Comparison of ENCODE assay signal across 13 cellular contexts in the genomic region with DNA sequence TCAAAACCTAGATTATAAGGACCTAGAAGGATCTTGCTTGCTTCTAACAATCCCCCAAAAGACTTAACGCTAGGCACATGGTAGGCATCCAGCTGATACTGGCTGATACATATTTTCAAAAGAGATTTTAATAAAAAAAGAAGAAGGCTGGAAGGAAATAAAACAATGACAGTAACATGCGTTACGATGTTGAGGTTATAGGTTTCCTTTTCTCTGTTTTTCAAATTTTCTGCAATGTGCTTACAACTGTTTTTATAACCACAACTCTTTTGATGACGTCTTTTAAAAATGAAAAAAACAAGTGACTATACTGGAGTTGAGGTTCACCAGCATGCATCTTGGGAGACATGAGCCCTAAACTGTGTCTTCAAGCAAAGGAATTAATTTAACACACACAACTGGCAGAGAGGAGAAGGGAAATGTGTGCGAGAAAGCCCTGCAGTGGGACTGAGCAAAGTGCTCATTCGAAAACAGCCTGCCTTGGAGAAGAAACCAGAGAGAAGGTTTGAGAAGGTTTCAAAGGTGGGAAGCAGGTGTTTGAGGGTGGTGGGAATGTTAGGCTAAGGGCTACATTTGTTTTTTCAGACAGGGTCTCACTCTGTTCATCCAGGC.
DNase-seq lines count a peak whose midpoint lies in the region; ATAC-seq and TF ChIP-seq lines count a peak whose summit lies in the region.
"Had no signal": no experiment of that assay in that cellular context is flagged by ENCODE, and none has a peak within 500 bp of the region (broad histone marks: within the 10 kb centered on the region; RNA-seq: fewer than 3 reads in every experiment).

No MANE protein-coding gene starts in this region.

- 90% methylated on average over 6 of the region's 6 CpGs for WGBS in suprapubic skin

- no peak for TF ChIP-seq CTCF in foreskin keratinocyte (conservative IDR thresholded peaks at IDR 0.05)
- no peak for TF ChIP-seq CTCF in suprapubic skin (IDR thresholded peaks at IDR 0.05)

- H3K27ac Mint-ChIP-seq in activated CD4-positive, alpha-beta T cell treated with anti-CD3 and anti-CD28 coated beads for 36 hours: peak overlapping the region; percentile 100
- H3K27ac Mint-ChIP-seq in stimulated activated naive B cell treated with anti-CD40 and anti-IgM and Interleukin-4, amounts not matched to agents 10 μg/mL and 1 μg/mL and 100 μg/mL, for 72 hours: peak overlapping the region; percentile 9
- H3K27ac Mint-ChIP-seq: nephron had no signal

- intact Hi-C loops in activated CD4-positive, alpha-beta T cell treated with anti-CD3 and anti-CD28 coated beads for 36 hours (cut with DNase I, micrococcal nuclease): loop anchor here in 1 of 2 experiments (5.0 kb wide), 1 partner anchor 235 kb away; the partner anchor contains the start of gene CDKN1B

- peak; percentile 59 for ATAC-seq in activated CD4-positive, alpha-beta T cell treated with anti-CD3 and anti-CD28 coated beads for 36 hours
- ATAC-seq in stimulated activated naive B cell treated with anti-CD40 and anti-IgM and Interleukin-4, amounts not matched to agents 10 μg/mL and 1 μg/mL and 100 μg/mL, for 72 hours (replicated peaks): no peak
- no peak for ATAC-seq in foreskin keratinocyte

- H3K36me3 Mint-ChIP-seq in activated CD4-positive, alpha-beta T cell treated with anti-CD3 and anti-CD28 coated beads for 36 hours (ENCODE audit: low read depth): peaks cover 71% of the 10 kb centered on the region
- peaks cover 10 to 25% of the 10 kb centered on the region in 2 donors for H3K36me3 Mint-ChIP-seq in stimulated activated naive B cell treated with anti-CD40 and anti-IgM and Interleukin-4, amounts not matched to agents 10 μg/mL and 1 μg/mL and 100 μg/mL, for 72 hours

- CTCF ChIA-PET in activated CD4-positive, alpha-beta T cell treated with anti-CD3 and anti-CD28 coated beads for 36 hours (lab: Charles Lee): interaction anchor here (0.7 to 1.4 kb wide), 5 partner anchors 22 to 255 kb away, joined by 3 to 7 read pairs (median 4); no protein-coding TSS in a partner anchor

- peaks cover 54% of the 10 kb centered on the region for H3K36me3 ChIP-seq in suprapubic skin

- no peak for TF ChIP-seq EP300 in suprapubic skin (IDR thresholded peaks at IDR 0.05)

- H3K9me3 ChIP-seq in suprapubic skin: no peaks in the 10 kb centered on the region
- H3K9me3 ChIP-seq: right atrium auricular region had no signal

- DNase-seq in activated CD4-positive, alpha-beta T cell treated with anti-CD3 and anti-CD28 coated beads for 36 hours: peak; percentile 45
- no peak for DNase-seq in activated CD4-positive, alpha-beta T cell treated with anti-CD3 and anti-CD28 coated beads for 48 hours
- peak; percentile 39 for DNase-seq in T-helper 22 cell (ENCODE audit: low read depth)
- DNase-seq in effector CD4-positive, alpha-beta T cell: peak; percentile 45
- DNase-seq in stimulated activated naive B cell treated with anti-CD40 and anti-IgM and Interleukin-4, amounts not matched to agents 10 μg/mL and 1 μg/mL and 100 μg/mL, for 72 hours: no peak
- DNase-seq in foreskin keratinocyte: no peak
- DNase-seq in suprapubic skin (ENCODE audit: low spot score in 2 of 2): no peak
- no peak for DNase-seq in middle frontal gyrus (ENCODE audit: extremely low spot score, low spot score)
- DNase-seq: Calu3, kidney glomerular epithelial cell, NCI-H2171 treated with DMSO at 0.1 percent for 48 hours had no signal

- H3K4me1 Mint-ChIP-seq in activated CD4-positive, alpha-beta T cell treated with anti-CD3 and anti-CD28 coated beads for 36 hours: peaks cover 78% of the 10 kb centered on the region
- peaks cover 13 to 16% of the 10 kb centered on the region in 2 donors for H3K4me1 Mint-ChIP-seq in stimulated activated naive B cell treated with anti-CD40 and anti-IgM and Interleukin-4, amounts not matched to agents 10 μg/mL and 1 μg/mL and 100 μg/mL, for 72 hours
- H3K4me1 Mint-ChIP-seq: nephron had no signal

- POLR2A ChIA-PET in activated CD4-positive, alpha-beta T cell treated with anti-CD3 and anti-CD28 coated beads for 36 hours (lab: Charles Lee): interaction anchor here (0.7 to 1.6 kb wide), 9 partner anchors 8 to 243 kb away, joined by 3 to 8 read pairs (median 4); no protein-coding TSS in a partner anchor

- H3K9me3 Mint-ChIP-seq in activated CD4-positive, alpha-beta T cell treated with anti-CD3 and anti-CD28 coated beads for 36 hours (ENCODE audit: low read depth): no peaks in the 10 kb centered on the region
- no peaks in the 10 kb centered on the region for H3K9me3 Mint-ChIP-seq in stimulated activated naive B cell treated with anti-CD40 and anti-IgM and Interleukin-4, amounts not matched to agents 10 μg/mL and 1 μg/mL and 100 μg/mL, for 72 hours
- H3K9me3 Mint-ChIP-seq: nephron had no signal

- H3K4me3 ChIP-seq in suprapubic skin: no peak overlapping the region
- H3K4me3 ChIP-seq: right atrium auricular region had no signal

- H3K4me1 ChIP-seq in foreskin keratinocyte (no peaks in the 10 kb centered on the region), suprapubic skin (no peaks in the 10 kb centered on the region)
- H3K4me1 ChIP-seq: right atrium auricular region had no signal

- no peak overlapping the region for H3K27ac ChIP-seq in foreskin keratinocyte
- H3K27ac ChIP-seq in suprapubic skin: no peak overlapping the region
- H3K27ac ChIP-seq: right atrium auricular region had no signal

- H3K27me3 ChIP-seq in foreskin keratinocyte: no peaks in the 10 kb centered on the region
- no peaks in the 10 kb centered on the region for H3K27me3 ChIP-seq in suprapubic skin
- H3K27me3 ChIP-seq: right atrium auricular region had no signal

- H3K27me3 Mint-ChIP-seq in activated CD4-positive, alpha-beta T cell treated with anti-CD3 and anti-CD28 coated beads for 36 hours: no peaks in the 10 kb centered on the region
- H3K27me3 Mint-ChIP-seq in stimulated activated naive B cell treated with anti-CD40 and anti-IgM and Interleukin-4, amounts not matched to agents 10 μg/mL and 1 μg/mL and 100 μg/mL, for 72 hours: no peaks in the 10 kb centered on the region

- no peak for TF ChIP-seq POLR2A in suprapubic skin (IDR thresholded peaks at IDR 0.05)

- H3K4me3 Mint-ChIP-seq in activated CD4-positive, alpha-beta T cell treated with anti-CD3 and anti-CD28 coated beads for 36 hours: peak overlapping the region; percentile 80
- H3K4me3 Mint-ChIP-seq in stimulated activated naive B cell treated with anti-CD40 and anti-IgM and Interleukin-4, amounts not matched to agents 10 μg/mL and 1 μg/mL and 100 μg/mL, for 72 hours: no peak overlapping the region
- H3K4me3 Mint-ChIP-seq: nephron had no signal

Comparison
In these comparisons a context has a peak if more than half of its experiments do, and no peak if none do; other contexts are left out.
1. DNase-seq: peak in activated CD4-positive, alpha-beta T cell treated with anti-CD3 and anti-CD28 coated beads for 36 hours (single experiment), T-helper 22 cell (single experiment) and effector CD4-positive, alpha-beta T cell (single experiment); none in activated CD4-positive, alpha-beta T cell treated with anti-CD3 and anti-CD28 coated beads for 48 hours (single experiment), stimulated activated naive B cell treated with anti-CD40 and anti-IgM and Interleukin-4, amounts not matched to agents 10 μg/mL and 1 μg/mL and 100 μg/mL, for 72 hours (single experiment), foreskin keratinocyte (0 of 2), suprapubic skin (0 of 2) and middle frontal gyrus (single experiment).